9 cellular contexts compared by ENCODE assay signal in the genomic region with DNA sequence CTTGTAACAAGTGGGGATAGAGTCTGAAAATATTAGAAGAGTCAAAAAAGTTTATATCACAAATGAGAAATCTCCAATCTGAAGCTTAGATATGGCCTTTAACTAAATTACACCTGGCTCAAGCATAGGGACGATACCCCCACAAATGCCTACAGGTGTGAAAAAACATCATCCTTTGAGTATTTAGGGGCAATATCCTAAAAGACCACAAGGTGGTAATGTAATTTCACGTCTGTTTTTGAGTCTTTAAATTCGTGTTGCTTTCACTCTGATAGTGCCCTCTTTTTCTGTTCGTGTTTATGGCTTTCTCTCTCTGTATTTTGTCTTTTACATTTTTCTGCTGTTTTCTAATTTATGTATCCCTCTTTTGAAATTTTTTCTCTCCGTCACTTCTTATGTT.
DNase-seq lines count a peak whose midpoint lies in the region; ATAC-seq and TF ChIP-seq lines count a peak whose summit lies in the region.
"Had no signal": no experiment of that assay in that cellular context is flagged by ENCODE, and none has a peak within 500 bp of the region (broad histone marks: within the 10 kb centered on the region; RNA-seq: fewer than 3 reads in every experiment).

No MANE protein-coding gene starts in this region.

- in situ Hi-C loops in mammary epithelial cell (cut with MboI; ENCODE audit: low sequenced_read_pairs in 2 of 2) (no loop called here), G401 (cut with HindIII; ENCODE audit: low sequenced_read_pairs) (no loop called here)

- no peak overlapping the region for H2BK120ac ChIP-seq in neuronal stem cell (ENCODE audit: low read depth, low read length)

- no peak overlapping the region for H3K18ac ChIP-seq in neuronal stem cell (ENCODE audit: low read length)

- WGBS in mammary epithelial cell (ENCODE audit: low coverage, missing lambda C conversion rate), result 21% methylated on average over 5 of the region's 5 CpGs
- WGBS in neuronal stem cell (ENCODE audit: extremely low coverage in 2 of 2, insufficient read length in 2 of 2, insufficient replicate concordance in 1 of 2), 2 donors, result no CpG with 5 or more reads among the region's 5 CpGs

- H3K14ac ChIP-seq in neuronal stem cell (ENCODE audit: low read length), result no peak overlapping the region

- H2AFZ ChIP-seq in mammary epithelial cell (ENCODE audit: low read depth, low read length) (no peak overlapping the region), neuronal stem cell (ENCODE audit: low read length) (no peak overlapping the region)

- TF ChIP-seq CTCF in mammary epithelial cell (conservative IDR thresholded peaks at IDR 0.05 in 1 of 2, IDR thresholded peaks at IDR 0.05 in 1 of 2; ENCODE audit: extremely low read depth in 1 of 2, insufficient read depth in 1 of 2, low read depth in 1 of 2, low read length in 2 of 2), result peak; percentile 40 to 42

- no peak overlapping the region for H2BK5ac ChIP-seq in neuronal stem cell (ENCODE audit: low read length)

- dilution Hi-C loops in mammary epithelial cell (cut with HindIII; ENCODE audit: low sequenced_read_pairs), result no loop called here

- BruUV-seq in mammary epithelial cell (replicated peaks; lab: Mats Ljungman, UMichigan), result no TSS peak

- no peak for ATAC-seq in GM21515 (IDR thresholded peaks at IDR 0.05; ENCODE audit: unreplicated experiment)

- H3K23ac ChIP-seq in neuronal stem cell (ENCODE audit: low read depth, low read length, poor library complexity), result no peak overlapping the region

- intact Hi-C loops in mammary epithelial cell (cut with micrococcal nuclease), result loop anchor here (1.0 to 10.0 kb wide), 4 partner anchors 146 to 516 kb away; no protein-coding TSS in a partner anchor

- H3K9me3 ChIP-seq in mammary epithelial cell (replicated peaks; ENCODE audit: insufficient read depth, low read length), result no peaks in the 10 kb centered on the region
- no peaks in the 10 kb centered on the region for H3K9me3 ChIP-seq in neuronal stem cell (replicated peaks in 1 of 2; ENCODE audit: control insufficient read depth in 2 of 2, insufficient read depth in 1 of 2, low read depth in 1 of 2, low read length in 2 of 2)
- H3K9me3 ChIP-seq: pancreas had no signal

- no peaks in the 10 kb centered on the region for H3K79me1 ChIP-seq in neuronal stem cell (ENCODE audit: low read depth, low read length)

- H3K79me2 ChIP-seq in mammary epithelial cell (ENCODE audit: insufficient read depth, low read length), result no peaks in the 10 kb centered on the region

- no peaks in the 10 kb centered on the region for H4K20me1 ChIP-seq in mammary epithelial cell (ENCODE audit: insufficient read depth, low read length)

- no peak overlapping the region for H2BK12ac ChIP-seq in neuronal stem cell (ENCODE audit: low read length)

- H2BK15ac ChIP-seq in neuronal stem cell (ENCODE audit: low read length), result no peak overlapping the region

- no peaks in the 10 kb centered on the region for H3K36me3 ChIP-seq in H7 (replicated peaks; ENCODE audit: control insufficient read depth, insufficient read depth, low read length)
- no peaks in the 10 kb centered on the region for H3K36me3 ChIP-seq in mammary epithelial cell (ENCODE audit: insufficient read depth, low read length)
- no peaks in the 10 kb centered on the region for H3K36me3 ChIP-seq in neuronal stem cell (replicated peaks in 1 of 2; ENCODE audit: control insufficient read depth in 2 of 2, insufficient read depth in 2 of 2, low read length in 2 of 2)
- H3K36me3 ChIP-seq: pancreas had no signal

- H3K4me2 ChIP-seq in mammary epithelial cell (ENCODE audit: insufficient read depth, low read depth, low read length) (peak overlapping the region; percentile 2), neuronal stem cell (ENCODE audit: insufficient read depth, low read length, poor library complexity, severe bottlenecking) (no peak overlapping the region)

- CTCF ChIA-PET in mammary epithelial cell (lab: Charles Lee; ENCODE audit: low non-redundant PET), result no interaction called here

- peak; percentile 57 for DNase-seq in GM03348 (ENCODE audit: low spot score)
- peak; percentile 52 for DNase-seq in H7
- peak; percentile 21 for DNase-seq in NCI-H146 (lab: John Stamatoyannopoulos, UW)
- peak; percentile 24 for DNase-seq in mammary epithelial cell
- peak; percentile 23 for DNase-seq in neuronal stem cell (ENCODE audit: low spot score)
- no peak for DNase-seq in cerebellum (ENCODE audit: low spot score)
- DNase-seq in G401 (ENCODE audit: low spot score), result no peak
- DNase-seq: pancreas had no signal

- no peak overlapping the region for H4K8ac ChIP-seq in neuronal stem cell (ENCODE audit: low read depth, low read length)

- no peak overlapping the region for H2AK5ac ChIP-seq in neuronal stem cell (ENCODE audit: low read depth, low read length)

- no peak overlapping the region for H3K4me3 ChIP-seq in H7 (ENCODE audit: insufficient read depth, low read depth, low read length)
- H3K4me3 ChIP-seq in mammary epithelial cell (replicated peaks in 1 of 3; ENCODE audit: insufficient read depth in 1 of 3, low read depth in 2 of 3, low read length in 3 of 3), result no peak overlapping the region
- no peak overlapping the region for H3K4me3 ChIP-seq in neuronal stem cell (ENCODE audit: low read length in 2 of 2)
- H3K4me3 ChIP-seq: pancreas had no signal

- H3K4me1 ChIP-seq in mammary epithelial cell (ENCODE audit: insufficient read depth, low read length) (no peaks in the 10 kb centered on the region), neuronal stem cell (ENCODE audit: control insufficient read depth in 2 of 2, insufficient read depth in 1 of 2, low read depth in 1 of 2, low read length in 2 of 2) (no peaks in the 10 kb centered on the region)
- H3K4me1 ChIP-seq: pancreas had no signal

- no peaks in the 10 kb centered on the region for H3K27me3 ChIP-seq in H7 (ENCODE audit: control insufficient read depth, insufficient read depth, low read length)
- H3K27me3 ChIP-seq in mammary epithelial cell (ENCODE audit: insufficient read depth, low read length), result no peaks in the 10 kb centered on the region
- peaks cover 0 to 1% (median 0%) of the 10 kb centered on the region in 3 experiments for H3K27me3 ChIP-seq in neuronal stem cell (ENCODE audit: control insufficient read depth in 3 of 3, insufficient read depth in 3 of 3, low read depth in 1 of 3, low read length in 3 of 3)
- H3K27me3 ChIP-seq: pancreas had no signal

- H3K9ac ChIP-seq in mammary epithelial cell (ENCODE audit: insufficient read depth, low read length) (no peak overlapping the region), neuronal stem cell (ENCODE audit: low read depth, low read length, poor library complexity) (no peak overlapping the region)

- H4K91ac ChIP-seq in neuronal stem cell (ENCODE audit: low read depth, low read length, poor library complexity), result no peak overlapping the region

- no peak overlapping the region for H3K27ac ChIP-seq in mammary epithelial cell (ENCODE audit: insufficient read depth, low read depth, low read length)
- no peak overlapping the region for H3K27ac ChIP-seq in neuronal stem cell (replicated peaks; ENCODE audit: low read length)
- H3K27ac ChIP-seq: pancreas had no signal

- no peak overlapping the region for H3K4ac ChIP-seq in neuronal stem cell (ENCODE audit: low read length)

Comparison
In these comparisons a context has a peak if more than half of its experiments do, and no peak if none do; other contexts are left out.
1. DNase-seq: peak in GM03348 (single experiment), H7 (single experiment), NCI-H146 (single experiment), mammary epithelial cell (single experiment) and neuronal stem cell (single experiment); none in cerebellum (single experiment) and G401 (single experiment).